8 cellular contexts compared by ENCODE assay signal in genomic region chr22:42740320-42741096, GRCh38. TPM values are rescaled to one million over a fixed set of nuclear protein-coding genes. Genes with fewer than 3 reads are reported as not detected.
DNase-seq lines count a peak whose midpoint lies in the region; ATAC-seq, FAIRE-seq and TF ChIP-seq lines count a peak whose summit lies in the region.
"Not testable (repeated sequence)": the region's sequence is repeated elsewhere in the genome, so short reads cannot be mapped to it uniquely, and the experiment has no call there.
"Had no signal": no experiment of that assay in that cellular context is flagged by ENCODE, and none has a peak within 500 bp of the region (broad histone marks: within the 10 kb centered on the region; RNA-seq: fewer than 3 reads in every experiment).

No MANE protein-coding gene starts in this region.

- H3K4me1 ChIP-seq in HCT116 (ENCODE audit: control insufficient read depth in 1 of 2, insufficient read depth in 2 of 2, low read length in 2 of 2) (peaks cover 0 to 16% of the 10 kb centered on the region in 2 experiments; a peak in 3 of 4 replicates), PC-9 (replicated peaks; ENCODE audit: insufficient read depth) (peaks cover 52% of the 10 kb centered on the region), osteoblast (ENCODE audit: insufficient read depth, low read length) (peaks cover 11% of the 10 kb centered on the region)
- not testable (repeated sequence) for H3K4me1 ChIP-seq in mammary epithelial cell (ENCODE audit: insufficient read depth, low read length)

- not testable (repeated sequence) for H3K27ac ChIP-seq in HCT116 (ENCODE audit: low read depth, low read length); mammary epithelial cell (ENCODE audit: insufficient read depth, low read depth, low read length); osteoblast (ENCODE audit: low read depth, low read length)
- H3K27ac ChIP-seq in PC-9: peak overlapping the region; percentile 74

- H3F3A ChIP-seq in PC-9 (ENCODE audit: insufficient read depth, low read depth): peaks cover 46% of the 10 kb centered on the region

- H3K9ac ChIP-seq in HCT116 (ENCODE audit: low read length); mammary epithelial cell (ENCODE audit: insufficient read depth, low read length): not testable (repeated sequence)

- not testable (repeated sequence) for H2AFZ ChIP-seq in HCT116 (ENCODE audit: low read depth, low read length, poor library complexity, severe bottlenecking); PC-9; osteoblast (ENCODE audit: low read length)
- peak overlapping the region; percentile 44 for H2AFZ ChIP-seq in mammary epithelial cell (ENCODE audit: low read depth, low read length)

- not testable (repeated sequence) for H3K27me3 ChIP-seq in HCT116 (ENCODE audit: insufficient read depth, low read length); PC-9 (ENCODE audit: insufficient read depth, low read depth); mammary epithelial cell (ENCODE audit: insufficient read depth, low read length); osteoblast (ENCODE audit: insufficient read depth, low read length)

- TF ChIP-seq CTCF in HCT116 (IDR thresholded peaks at IDR 0.05 in 2 of 3, conservative IDR thresholded peaks at IDR 0.05 in 1 of 3; ENCODE audit: borderline replicate concordance in 1 of 3, insufficient read depth in 1 of 3, low read depth in 2 of 3, low read length in 2 of 3); PC-9 (conservative IDR thresholded peaks at IDR 0.05); mammary epithelial cell (conservative IDR thresholded peaks at IDR 0.05 in 1 of 2, IDR thresholded peaks at IDR 0.05 in 1 of 2; ENCODE audit: extremely low read depth in 1 of 2, insufficient read depth in 1 of 2, low read depth in 1 of 2, low read length in 2 of 2); osteoblast (IDR thresholded peaks at IDR 0.05; ENCODE audit: extremely low read depth, low read depth, low read length): not testable (repeated sequence)

- not testable (repeated sequence) for H3K36me3 ChIP-seq in HCT116 (ENCODE audit: control insufficient read depth in 1 of 2, insufficient read depth in 2 of 2, low read length in 2 of 2); PC-9 (ENCODE audit: low read depth); mammary epithelial cell (ENCODE audit: insufficient read depth, low read length); osteoblast (ENCODE audit: insufficient read depth, low read length)

- in situ Hi-C loops in mammary epithelial cell (cut with MboI; ENCODE audit: low sequenced_read_pairs in 2 of 2): not testable (repeated sequence)

- H3K4me3 ChIP-seq in HCT116 (replicated peaks in 1 of 2; ENCODE audit: low read depth in 1 of 2, low read length in 2 of 2); PC-9; mammary epithelial cell (replicated peaks in 1 of 3; ENCODE audit: insufficient read depth in 1 of 3, low read depth in 2 of 3, low read length in 3 of 3); osteoblast (ENCODE audit: insufficient read depth, low read length): not testable (repeated sequence)

- peak overlapping the region; percentile 30; the same call in 1 of the 2 replicates for H3K4me2 ChIP-seq in HCT116 (ENCODE audit: low read length)
- H3K4me2 ChIP-seq in PC-9: peak overlapping the region; percentile 56
- H3K4me2 ChIP-seq in mammary epithelial cell (ENCODE audit: insufficient read depth, low read depth, low read length); osteoblast (ENCODE audit: insufficient read depth, low read length): not testable (repeated sequence)

- POLR2A ChIA-PET in HCT116 (lab: Charles Lee) (interaction anchor here (0.9 kb wide), 1 partner anchor 9 kb away, joined by 3 read pairs; no protein-coding TSS in a partner anchor), PC-9 (lab: Charles Lee; ENCODE audit: unreplicated experiment) (interaction anchor here (0.7 kb wide), 1 partner anchor 103 kb away, joined by 10 read pairs; no protein-coding TSS in a partner anchor)

- WGBS in mammary epithelial cell (ENCODE audit: low coverage, missing lambda C conversion rate): 77% methylated on average over 10 of the region's 12 CpGs

- DNase-seq in GM12891 (ENCODE audit: insufficient read length, low spot score); HCT116 (ENCODE audit: low read depth, low spot score); mammary epithelial cell: not testable (repeated sequence)
- DNase-seq in LoVo (ENCODE audit: low spot score) (peak; percentile 58), PC-9 (peak; percentile 73 to 93), osteoblast (ENCODE audit: insufficient read length, low spot score, missing footprints) (peak; percentile 49)

- CTCF ChIA-PET in HCT116 (lab: Charles Lee); PC-9 (lab: Charles Lee); mammary epithelial cell (lab: Charles Lee; ENCODE audit: low non-redundant PET): not testable (repeated sequence)

- not testable (repeated sequence) for H3K9me2 ChIP-seq in HCT116 (ENCODE audit: insufficient read depth); PC-9 (ENCODE audit: insufficient read depth)

- peak; percentile 51 for FAIRE-seq in GM12891 (lab: Jason Lieb, UNC)

- not testable (repeated sequence) for H3K79me2 ChIP-seq in HCT116 (ENCODE audit: insufficient read depth, low read length); PC-9 (ENCODE audit: low read depth); mammary epithelial cell (ENCODE audit: insufficient read depth, low read length); osteoblast (ENCODE audit: insufficient read depth, low read length)

- dilution Hi-C loops in mammary epithelial cell (cut with HindIII; ENCODE audit: low sequenced_read_pairs): loop anchor here (5.0 kb wide), 1 partner anchor 37 kb away; no protein-coding TSS in a partner anchor

- intact Hi-C loops in HCT116 (cut with micrococcal nuclease); mammary epithelial cell (cut with micrococcal nuclease): not testable (repeated sequence)
- intact Hi-C loops in PC-9 (cut with micrococcal nuclease; ENCODE audit: unreplicated experiment): loop anchor here (5.0 kb wide), 1 partner anchor 53 kb away; no protein-coding TSS in a partner anchor

- not testable (repeated sequence) for TF ChIP-seq POLR2A in GM12891 (IDR thresholded peaks at IDR 0.05; ENCODE audit: low read depth, low read length); HCT116 (IDR thresholded peaks at IDR 0.05; ENCODE audit: borderline replicate concordance, extremely low read depth, insufficient read depth, insufficient read length)

- RAD21 ChIA-PET in HCT116 (lab: Charles Lee; ENCODE audit: low non-redundant PET in 1 of 2, low total read pairs in 2 of 2, uncharacterized antibody in 2 of 2, unreplicated experiment in 2 of 2): not testable (repeated sequence)

- not testable (repeated sequence) for ATAC-seq in HCT116
- peak; percentile 68 for ATAC-seq in esophagus mucosa

- H3K9me3 ChIP-seq in HCT116 (ENCODE audit: control insufficient read depth in 1 of 2, insufficient read depth in 1 of 2, low read depth in 1 of 2, low read length in 2 of 2); PC-9 (ENCODE audit: insufficient read depth, low read depth); mammary epithelial cell (replicated peaks; ENCODE audit: insufficient read depth, low read length); osteoblast (ENCODE audit: low read depth, low read length): not testable (repeated sequence)

- not testable (repeated sequence) for BruUV-seq in HCT116 (replicated peaks; lab: Mats Ljungman, UMichigan); mammary epithelial cell (replicated peaks; lab: Mats Ljungman, UMichigan)
- BruUV-seq in PC-9 (replicated peaks; lab: Mats Ljungman, UMichigan): TSS peak; percentile 92

- not testable (repeated sequence) for TF ChIP-seq RAD21 in HCT116 (IDR thresholded peaks at IDR 0.05; ENCODE audit: low read depth)

- H4K20me1 ChIP-seq in HCT116 (ENCODE audit: insufficient read depth); PC-9 (ENCODE audit: insufficient read depth); mammary epithelial cell (ENCODE audit: insufficient read depth, low read length); osteoblast (ENCODE audit: insufficient read depth, low read length): not testable (repeated sequence)

TF ChIP-seq in GM12891, 5 proteins besides CTCF, POLR2A, EP300 and RAD21:
- TF ChIP-seq SPI1 (IDR thresholded peaks at IDR 0.05; ENCODE audit: low read depth, low read length): peak; percentile 68

RNA-seq across cellular contexts. Expression of gene A4GALT, which starts 19.8 kb away (rescaled TPM):
- 11.9 TPM for polyA plus RNA-seq in GM12891 (2012; ENCODE audit: low read depth, missing spikeins)
- total RNA-seq in HCT116 (2021; ENCODE audit: unreplicated experiment) (16.0 TPM), PC-9 (2021) (17.1 and 19.3 TPM in 2 replicates), mammary epithelial cell (1 to 10 TPM; 2.5 to 3.0 TPM), esophagus mucosa (14.3 TPM), osteoblast (19.9 and 24.2 TPM in 2 replicates)
- polyA plus RNA-seq in HCT116 (2012): 14.2 and 14.3 TPM in 2 replicates
- polyA plus RNA-seq in mammary epithelial cell: 3.7 TPM
- 1.4 TPM for polyA minus RNA-seq in mammary epithelial cell
- total RNA-seq: CD4-positive, CD25-positive, alpha-beta regulatory T cell had no signal
- polyA plus RNA-seq: CD4-positive, CD25-positive, alpha-beta regulatory T cell had no signal
